9 cellular contexts compared by ENCODE assay signal in the genomic region with DNA sequence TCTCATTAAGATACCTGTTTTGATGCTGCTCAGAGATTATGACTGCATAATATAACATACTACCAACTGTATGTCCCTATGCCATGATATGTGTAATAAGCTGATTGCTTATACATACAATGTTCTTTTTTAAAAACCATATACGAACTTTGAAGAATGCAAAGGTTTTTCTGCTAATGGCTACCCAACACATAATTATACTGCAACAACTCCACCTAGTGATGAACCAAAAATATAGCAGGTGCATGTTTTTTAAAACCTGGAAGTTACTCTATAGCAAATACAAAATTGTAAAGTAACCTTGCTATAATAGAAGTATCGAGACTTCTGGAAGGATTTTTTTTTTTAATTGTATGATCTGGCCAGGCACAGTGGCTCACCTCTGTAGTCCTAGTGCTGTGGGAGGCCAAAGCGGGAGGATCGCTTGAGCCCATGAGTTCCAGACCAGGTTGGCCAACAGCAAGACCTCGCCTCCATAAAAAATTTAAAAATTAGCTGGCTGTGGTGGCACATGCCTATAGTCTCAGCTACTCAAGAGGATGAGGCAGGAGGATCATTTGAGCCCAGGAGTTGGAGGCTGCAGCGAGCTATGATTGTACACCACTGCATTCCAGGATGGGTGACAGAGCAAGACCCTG. TPM values are rescaled to one million over a fixed set of nuclear protein-coding genes. Genes with fewer than 3 reads are reported as not detected.
DNase-seq lines count a peak whose midpoint lies in the region; ATAC-seq, FAIRE-seq and TF ChIP-seq lines count a peak whose summit lies in the region.
"Had no signal": no experiment of that assay in that cellular context is flagged by ENCODE, and none has a peak within 500 bp of the region (broad histone marks: within the 10 kb centered on the region; RNA-seq: fewer than 3 reads in every experiment).

No MANE protein-coding gene starts in this region.

- no peak for ATAC-seq in GM18870 (IDR thresholded peaks at IDR 0.05; ENCODE audit: unreplicated experiment)
- no peak for ATAC-seq in GM19328 (IDR thresholded peaks at IDR 0.05; ENCODE audit: unreplicated experiment)

- POLR2A ChIA-PET in AG04449 (lab: Yijun Ruan, JAX), result no interaction called here

- no peak overlapping the region for H3K4me3 ChIP-seq in AG04449 (ENCODE audit: low read depth, low read length)
- H3K4me3 ChIP-seq: HAP-1 had no signal

- FAIRE-seq in GM12891 (lab: Jason Lieb, UNC), result peak; percentile 81

- TF ChIP-seq POLR2A in GM12891 (IDR thresholded peaks at IDR 0.05; ENCODE audit: low read depth, low read length), result no peak

- CTCF ChIA-PET in AG04449 (lab: Yijun Ruan, JAX), result interaction anchor here (0.6 to 13.4 kb wide), 43 partner anchors 8 to 619 kb away, joined by 3 to 178 read pairs (median 4); no protein-coding TSS in a partner anchor

- TF ChIP-seq CTCF in AG04449 (IDR thresholded peaks at IDR 0.05; ENCODE audit: insufficient read depth, low read length, missing control alignments), result peak; percentile 15

- no peak for DNase-seq in AG04449 (ENCODE audit: low read depth, low spot score)
- peak; percentile 15 for DNase-seq in GM12891 (ENCODE audit: insufficient read length, low spot score)
- DNase-seq in NCI-H526 treated with DMSO at 0.1 percent for 48 hours (lab: John Stamatoyannopoulos, UW), result peak; percentile 18
- DNase-seq in dermis blood vessel endothelial cell, result peak; percentile 53
- DNase-seq in midbrain (lab: John Stamatoyannopoulos, UW), result peak; percentile 27
- no peak for DNase-seq in activated CD4-positive, CD25-positive, alpha-beta regulatory T cell treated with anti-CD3 and anti-CD28 coated beads, Interleukin-2, amount 50 U/mL, for 72 hours

TF ChIP-seq in GM12891, 5 proteins besides CTCF, POLR2A, EP300 and RAD21:
- TF ChIP-seq POLR2AphosphoS5 (IDR thresholded peaks at IDR 0.05; ENCODE audit: low read depth, low read length), result no peak
- TF ChIP-seq TAF1 (IDR thresholded peaks at IDR 0.05; ENCODE audit: low read depth, low read length), result no peak
- no peak for TF ChIP-seq PAX5 (IDR thresholded peaks at IDR 0.05; ENCODE audit: insufficient read depth, low read length, severe bottlenecking)
- TF ChIP-seq SPI1 (IDR thresholded peaks at IDR 0.05; ENCODE audit: low read depth, low read length), result no peak
- no peak for TF ChIP-seq POU2F2 (IDR thresholded peaks at IDR 0.05; ENCODE audit: low read depth, low read length)
TF ChIP-seq in GM12891: peak in this region for 0.

RNA-seq across cellular contexts. Expression of gene HOMER1, which starts 49.1 kb away (rescaled TPM):
- 4.3 TPM for polyA plus RNA-seq in GM12891 (2012; ENCODE audit: low read depth, missing spikeins)
- total RNA-seq in dermis blood vessel endothelial cell, result 7.1 and 13.4 TPM in 2 replicates

Comparison
In these comparisons a context has a peak if more than half of its experiments do, and no peak if none do; other contexts are left out.
1. DNase-seq: peak in GM12891 (single experiment), NCI-H526 treated with DMSO at 0.1 percent for 48 hours (single experiment), dermis blood vessel endothelial cell (single experiment) and midbrain (single experiment); none in AG04449 (single experiment) and activated CD4-positive, CD25-positive, alpha-beta regulatory T cell treated with anti-CD3 and anti-CD28 coated beads, Interleukin-2, amount 50 U/mL, for 72 hours (single experiment).